In genomic region chr9:21903380-21903965, GRCh38 we compare ENCODE assay signal across 23 cellular contexts.
"Had no signal": no experiment of that assay in that cellular context is flagged by ENCODE, and none has a peak within 500 bp of the region (broad histone marks: within the 10 kb centered on the region; RNA-seq: fewer than 3 reads in every experiment).

No MANE protein-coding gene starts in this region.

- H3K27ac Mint-ChIP-seq: activated CD4-positive, alpha-beta memory T cell treated with anti-CD3 and anti-CD28 coated beads, Interleukin-2, amount 10 ng/mL, durations not matched to agents 7 days and 5 days; activated CD4-positive, alpha-beta T cell treated with anti-CD3 and anti-CD28 coated beads for 36 hours; activated naive CD4-positive, alpha-beta T cell treated with anti-CD3 and anti-CD28 coated beads, Interleukin-2, amount 10 ng/mL, durations not matched to agents 7 days and 5 days; activated naive CD8-positive, alpha-beta T cell treated with anti-CD3 and anti-CD28 coated beads for 36 hours; activated T-cell treated with anti-CD3 and anti-CD28 coated beads, Interleukin-2, amount 50 U/mL, for 72 hours; activated T-helper 2 cell treated with anti-CD3 and anti-CD28 coated beads, Interferon-gamma antibody, Interleukin-2, Interleukin-4, amounts not matched to agents 10 μg/mL and 5 μg/mL and 100 μg/mL, durations not matched to agents 14 hours and 24 hours and 36 hours; T-cell had no signal

- H3K27ac ChIP-seq: VCaP had no signal

- DNase-seq: activated CD4-positive, alpha-beta memory T cell treated with anti-CD3 and anti-CD28 coated beads, Interleukin-2, amount 10 ng/mL, durations not matched to agents 7 days and 5 days; activated CD4-positive, alpha-beta T cell treated with anti-CD3 and anti-CD28 coated beads for 36 hours; activated CD4-positive, alpha-beta T cell treated with anti-CD3 and anti-CD28 coated beads, Interleukin-2, amount 50 U/mL, for 1 hour; activated gamma-delta T cell treated with Interleukin-2 at 50 U/mL for 16 hours; activated naive CD4-positive, alpha-beta T cell treated with anti-CD3 and anti-CD28 coated beads, Interleukin-2, amount 10 ng/mL, durations not matched to agents 7 days and 5 days; activated naive CD8-positive, alpha-beta T cell treated with anti-CD3 and anti-CD28 coated beads for 36 hours; activated T-cell treated with anti-CD3 and anti-CD28 coated beads for 4 hours; activated T-cell treated with anti-CD3 and anti-CD28 coated beads, Interleukin-2, amount 50 U/mL, for 72 hours; caudate nucleus; Karpas-422; MM.1S; NCI-H1417; NCI-H1930; NCI-H2107; NCI-H510A treated with DMSO at 0.1 percent for 48 hours; PC-3; SIG-M5; T-cell; T-helper 2 cell; T1000 had no signal

- H3K27me3 Mint-ChIP-seq: activated CD4-positive, alpha-beta memory T cell treated with anti-CD3 and anti-CD28 coated beads, Interleukin-2, amount 10 ng/mL, durations not matched to agents 7 days and 5 days; activated CD4-positive, alpha-beta T cell treated with anti-CD3 and anti-CD28 coated beads for 36 hours; activated naive CD4-positive, alpha-beta T cell treated with anti-CD3 and anti-CD28 coated beads, Interleukin-2, amount 10 ng/mL, durations not matched to agents 7 days and 5 days; activated naive CD8-positive, alpha-beta T cell treated with anti-CD3 and anti-CD28 coated beads for 36 hours; T-cell had no signal

- FAIRE-seq: TTC549 had no signal

- H3K4me1 Mint-ChIP-seq: activated CD4-positive, alpha-beta T cell treated with anti-CD3 and anti-CD28 coated beads for 36 hours; activated naive CD4-positive, alpha-beta T cell treated with anti-CD3 and anti-CD28 coated beads, Interleukin-2, amount 10 ng/mL, durations not matched to agents 7 days and 5 days; activated naive CD8-positive, alpha-beta T cell treated with anti-CD3 and anti-CD28 coated beads for 36 hours; T-cell had no signal

- ATAC-seq: activated CD4-positive, alpha-beta T cell treated with anti-CD3 and anti-CD28 coated beads for 36 hours; activated T-cell treated with anti-CD3 and anti-CD28 coated beads, Interleukin-2, amount 50 U/mL, for 72 hours; PC-3; T-cell had no signal

- H3K4me3 Mint-ChIP-seq: activated CD4-positive, alpha-beta memory T cell treated with anti-CD3 and anti-CD28 coated beads, Interleukin-2, amount 10 ng/mL, durations not matched to agents 7 days and 5 days; activated CD4-positive, alpha-beta T cell treated with anti-CD3 and anti-CD28 coated beads for 36 hours; activated naive CD4-positive, alpha-beta T cell treated with anti-CD3 and anti-CD28 coated beads, Interleukin-2, amount 10 ng/mL, durations not matched to agents 7 days and 5 days; activated naive CD8-positive, alpha-beta T cell treated with anti-CD3 and anti-CD28 coated beads for 36 hours; activated T-cell treated with anti-CD3 and anti-CD28 coated beads, Interleukin-2, amount 50 U/mL, for 72 hours; T-cell had no signal
